9 cellular contexts compared by ENCODE assay signal in genomic region chrX:38768079-38768478, GRCh38. TPM values are rescaled to one million over a fixed set of nuclear protein-coding genes. Genes with fewer than 3 reads are reported as not detected.
DNase-seq lines count a peak whose midpoint lies in the region; TF ChIP-seq lines count a peak whose summit lies in the region.
"Had no signal": no experiment of that assay in that cellular context is flagged by ENCODE, and none has a peak within 500 bp of the region (broad histone marks: within the 10 kb centered on the region; RNA-seq: fewer than 3 reads in every experiment).

No MANE protein-coding gene starts in this region.

- H3K36me3 ChIP-seq in smooth muscle cell (ENCODE audit: low read depth): no peaks in the 10 kb centered on the region
- no peaks in the 10 kb centered on the region for H3K36me3 ChIP-seq in effector memory CD4-positive, alpha-beta T cell (ENCODE audit: control insufficient read depth, insufficient read depth, low read length)

- no peaks in the 10 kb centered on the region for H3K4me1 ChIP-seq in smooth muscle cell (ENCODE audit: low read depth)
- no peaks in the 10 kb centered on the region for H3K4me1 ChIP-seq in effector memory CD4-positive, alpha-beta T cell (ENCODE audit: control insufficient read depth, insufficient read depth, low read length, poor library complexity, severe bottlenecking)

- H3K27ac ChIP-seq in 22Rv1 (no peak overlapping the region), smooth muscle cell (ENCODE audit: low read depth) (no peak overlapping the region)
- H3K27ac ChIP-seq in effector memory CD4-positive, alpha-beta T cell (ENCODE audit: insufficient read depth, low read length, poor library complexity, severe bottlenecking): no peak overlapping the region

- 53% methylated on average over 2 of the region's 2 CpGs for WGBS in smooth muscle cell (ENCODE audit: low lambda C conversion rate)

- TF ChIP-seq POLR2A in erythroblast (IDR thresholded peaks at IDR 0.05; ENCODE audit: low read length): no peak

- no peak overlapping the region for H2AFZ ChIP-seq in smooth muscle cell (ENCODE audit: low read depth)

- no peak overlapping the region for H3K9ac ChIP-seq in smooth muscle cell (ENCODE audit: low read depth)

- H3K79me2 ChIP-seq in smooth muscle cell (ENCODE audit: low read depth): no peaks in the 10 kb centered on the region

- H3K4me3 ChIP-seq in smooth muscle cell: no peak overlapping the region
- H3K4me3 ChIP-seq in effector memory CD4-positive, alpha-beta T cell (ENCODE audit: insufficient read depth, low read depth, low read length, poor library complexity, severe bottlenecking): no peak overlapping the region

- no peaks in the 10 kb centered on the region for H4K20me1 ChIP-seq in smooth muscle cell (ENCODE audit: low read depth)

- TF ChIP-seq CTCF in 22Rv1 (IDR thresholded peaks at IDR 0.05) (peak; percentile 22), GM12872 (IDR thresholded peaks at IDR 0.05; ENCODE audit: insufficient read depth, low read depth, low read length) (peak; percentile 29; the same call in 1 of the 3 replicates), smooth muscle cell (IDR thresholded peaks at IDR 0.05; ENCODE audit: borderline replicate concordance, insufficient read depth, poor library complexity, severe bottlenecking) (peak; percentile 42)

- no peak overlapping the region for H3K4me2 ChIP-seq in smooth muscle cell

- no peaks in the 10 kb centered on the region for H3F3A ChIP-seq in smooth muscle cell (ENCODE audit: low read depth)

- no peaks in the 10 kb centered on the region for H3K9me3 ChIP-seq in smooth muscle cell (replicated peaks; ENCODE audit: low read depth)
- H3K9me3 ChIP-seq in effector memory CD4-positive, alpha-beta T cell (ENCODE audit: control insufficient read depth, low read length): no peaks in the 10 kb centered on the region

- H3K27me3 ChIP-seq in smooth muscle cell (ENCODE audit: low read depth): no peaks in the 10 kb centered on the region
- H3K27me3 ChIP-seq in effector memory CD4-positive, alpha-beta T cell (replicated peaks; ENCODE audit: control insufficient read depth, insufficient read depth, low read length, poor library complexity, severe bottlenecking): no peaks in the 10 kb centered on the region

- peak; percentile 56 for DNase-seq in NCI-H69 (lab: John Stamatoyannopoulos, UW)
- peak; percentile 41 to 46 for DNase-seq in erythroblast (lab: John Stamatoyannopoulos, UW)
- no peak for DNase-seq in smooth muscle cell (lab: John Stamatoyannopoulos, UW; ENCODE audit: unreplicated experiment)
- no peak for DNase-seq in effector CD8-positive, alpha-beta T cell (lab: John Stamatoyannopoulos, UW)
- no peak for DNase-seq in effector memory CD4-positive, alpha-beta T cell
- DNase-seq in activated T-cell treated with anti-CD3 and anti-CD28 coated beads for 4 hours: no peak
- DNase-seq: right cardiac atrium had no signal

RNA-seq across cellular contexts. Expression of gene MID1IP1, which starts 33.2 kb away (rescaled TPM):
- 31.5 and 33.1 TPM in 2 replicates for total RNA-seq in smooth muscle cell
- polyA plus RNA-seq in smooth muscle cell: 36.4 and 37.7 TPM in 2 replicates

Comparison
In these comparisons a context has a peak if more than half of its experiments do, and no peak if none do; other contexts are left out.
1. DNase-seq: peak in NCI-H69 (single experiment) and erythroblast (2 of 2); none in smooth muscle cell (single experiment), effector CD8-positive, alpha-beta T cell (single experiment), effector memory CD4-positive, alpha-beta T cell (0 of 3) and activated T-cell treated with anti-CD3 and anti-CD28 coated beads for 4 hours (single experiment).
2. Peak in every context shown above with its lines, with median percentiles within 50 percentile points of each other: CTCF ChIP-seq.